Comparison of ENCODE assay signal across 8 cellular contexts in genomic region chr22:31089101-31090100, GRCh38. TPM values are rescaled to one million over a fixed set of nuclear protein-coding genes. Genes with fewer than 3 reads are reported as not detected.
A peak's percentile ranks its signal among the peaks of the same experiment; 100 is the strongest.
DNase-seq lines count a peak whose midpoint lies in the region; ATAC-seq and TF ChIP-seq lines count a peak whose summit lies in the region.

No MANE protein-coding gene starts in this region.

- H3K9me3 Mint-ChIP-seq in Caco-2 (ENCODE audit: unreplicated experiment) (no peaks in the 10 kb centered on the region), progenitor cell of endocrine pancreas (ENCODE audit: low read depth) (no peaks in the 10 kb centered on the region)
- H3K9me3 Mint-ChIP-seq in activated CD4-positive, alpha-beta T cell treated with anti-CD3 and anti-CD28 coated beads, Interleukin-2, amount 10 ng/mL, durations not matched to agents 24 days and 14 days: no peaks in the 10 kb centered on the region

- no peaks in the 10 kb centered on the region for H3K4me1 ChIP-seq in Caco-2

- POLR2A ChIA-PET in Caco-2 (lab: Charles Lee) (no interaction called here), HEK293T (lab: Yijun Ruan, JAX) (no interaction called here)

- no peak overlapping the region for H3K4me3 Mint-ChIP-seq in Caco-2 (ENCODE audit: unreplicated experiment)
- no peak overlapping the region for H3K4me3 Mint-ChIP-seq in activated CD4-positive, alpha-beta T cell treated with anti-CD3 and anti-CD28 coated beads, Interleukin-2, amount 10 ng/mL, durations not matched to agents 24 days and 14 days
- no peak overlapping the region for H3K4me3 Mint-ChIP-seq in progenitor cell of endocrine pancreas (ENCODE audit: low read depth)

- CTCF ChIA-PET in Caco-2 (lab: Charles Lee): no interaction called here
- CTCF ChIA-PET in HEK293T (lab: Yijun Ruan, JAX): interaction anchor here (0.6 to 0.8 kb wide), 4 partner anchors 13 to 144 kb away, joined by 3 to 4 read pairs (median 4); partner anchors contain the start of genes RNF185 and SELENOM

- no peaks in the 10 kb centered on the region for H3K4me1 Mint-ChIP-seq in Caco-2 (ENCODE audit: low read depth, unreplicated experiment)
- peaks cover 4% of the 10 kb centered on the region for H3K4me1 Mint-ChIP-seq in activated CD4-positive, alpha-beta T cell treated with anti-CD3 and anti-CD28 coated beads, Interleukin-2, amount 10 ng/mL, durations not matched to agents 24 days and 14 days
- peaks cover 2% of the 10 kb centered on the region for H3K4me1 Mint-ChIP-seq in progenitor cell of endocrine pancreas (ENCODE audit: low read depth)

- peaks cover 8% of the 10 kb centered on the region for H3K36me3 Mint-ChIP-seq in Caco-2 (ENCODE audit: insufficient read depth, unreplicated experiment)
- H3K36me3 Mint-ChIP-seq in activated CD4-positive, alpha-beta T cell treated with anti-CD3 and anti-CD28 coated beads, Interleukin-2, amount 10 ng/mL, durations not matched to agents 24 days and 14 days (ENCODE audit: low read depth): peaks cover 2% of the 10 kb centered on the region
- no peaks in the 10 kb centered on the region for H3K36me3 Mint-ChIP-seq in progenitor cell of endocrine pancreas (ENCODE audit: insufficient read depth)

- H3K27ac Mint-ChIP-seq in Caco-2 (ENCODE audit: unreplicated experiment) (peak overlapping the region; percentile 43), progenitor cell of endocrine pancreas (no peak overlapping the region)
- H3K27ac Mint-ChIP-seq in activated CD4-positive, alpha-beta T cell treated with anti-CD3 and anti-CD28 coated beads, Interleukin-2, amount 10 ng/mL, durations not matched to agents 24 days and 14 days: no peak overlapping the region

- BruUV-seq in Caco-2 (replicated peaks; lab: Mats Ljungman, UMichigan): no TSS peak

- ATAC-seq in HG03139 (IDR thresholded peaks at IDR 0.05; ENCODE audit: unreplicated experiment): no peak

- intact Hi-C loops in Caco-2 (cut with micrococcal nuclease; ENCODE audit: unreplicated experiment): loop anchor here (1.0 kb wide), 1 partner anchor 60 kb away; no protein-coding TSS in a partner anchor
- intact Hi-C loops in activated CD4-positive, alpha-beta T cell treated with anti-CD3 and anti-CD28 coated beads, Interleukin-2, amount 10 ng/mL, durations not matched to agents 24 days and 14 days (cut with micrococcal nuclease): loop anchor here (1.0 to 10.0 kb wide), 4 partner anchors 142 to 455 kb away; partner anchors contain the start of genes PATZ1 and SLC35E4

- no peak overlapping the region for H3K4me3 ChIP-seq in Caco-2 (ENCODE audit: low read depth, low read length)
- H3K4me3 ChIP-seq in fibroblast of villous mesenchyme (ENCODE audit: low read depth, low read length): no peak overlapping the region

- DNase-seq in Caco-2 (peak in 1 of 2 experiments; percentile 54), HEK293T (ENCODE audit: extremely low spot score) (peak; percentile 77), fibroblast of villous mesenchyme (ENCODE audit: low read depth) (peak; percentile 54), progenitor cell of endocrine pancreas (ENCODE audit: low spot score, unreplicated experiment) (no peak), glomerular visceral epithelial cell (ENCODE audit: extremely low spot score) (no peak), NCI-H446 treated with DMSO at 0.1 percent for 48 hours (lab: John Stamatoyannopoulos, UW) (no peak)
- DNase-seq in activated CD4-positive, alpha-beta T cell treated with anti-CD3 and anti-CD28 coated beads, Interleukin-2, amount 10 ng/mL, durations not matched to agents 24 days and 14 days: peak; percentile 81

- H3K36me3 ChIP-seq in Caco-2 (ENCODE audit: control insufficient read depth, insufficient read depth, low read length): no peaks in the 10 kb centered on the region; the same call in none of the 2 replicates

- peak; percentile 47 to 72 for TF ChIP-seq CTCF in Caco-2 (IDR thresholded peaks at IDR 0.05; ENCODE audit: insufficient read depth in 1 of 2, low read depth in 1 of 2, low read length in 1 of 2, severe bottlenecking in 1 of 2, unreplicated experiment in 1 of 2)
- peak; percentile 87 for TF ChIP-seq CTCF in fibroblast of villous mesenchyme (IDR thresholded peaks at IDR 0.05; ENCODE audit: insufficient read depth, low read depth, low read length)
- TF ChIP-seq CTCF in progenitor cell of endocrine pancreas (IDR thresholded peaks at IDR 0.05; ENCODE audit: unreplicated experiment): peak; percentile 70

- H3K9me3 ChIP-seq in Caco-2: no peaks in the 10 kb centered on the region

- no peaks in the 10 kb centered on the region for H3K27me3 Mint-ChIP-seq in Caco-2 (ENCODE audit: insufficient read depth, unreplicated experiment)
- H3K27me3 Mint-ChIP-seq in activated CD4-positive, alpha-beta T cell treated with anti-CD3 and anti-CD28 coated beads, Interleukin-2, amount 10 ng/mL, durations not matched to agents 24 days and 14 days: no peaks in the 10 kb centered on the region
- no peaks in the 10 kb centered on the region for H3K27me3 Mint-ChIP-seq in progenitor cell of endocrine pancreas

- no peaks in the 10 kb centered on the region for H3K27me3 ChIP-seq in Caco-2 (replicated peaks; ENCODE audit: control insufficient read depth, insufficient read depth, low read length)

TF ChIP-seq in HEK293T, 16 proteins besides CTCF, POLR2A, EP300 and RAD21:
- TF ChIP-seq TARDBP (IDR thresholded peaks at IDR 0.05) (no peak), SP1 (IDR thresholded peaks at IDR 0.05) (no peak), NFRKB (IDR thresholded peaks at IDR 0.05) (no peak), FOXM1 (IDR thresholded peaks at IDR 0.05; ENCODE audit: borderline replicate concordance) (no peak), ELF4 (IDR thresholded peaks at IDR 0.05) (no peak), BHLHE40 (IDR thresholded peaks at IDR 0.05; ENCODE audit: borderline replicate concordance) (no peak), CTBP1 (IDR thresholded peaks at IDR 0.05; ENCODE audit: borderline replicate concordance) (no peak), HDGF (IDR thresholded peaks at IDR 0.05; ENCODE audit: borderline replicate concordance) (0 out of 2 replicates have a peak, but pooled peaks have one; percentile 52)
- TF ChIP-seq, protein P1, sequence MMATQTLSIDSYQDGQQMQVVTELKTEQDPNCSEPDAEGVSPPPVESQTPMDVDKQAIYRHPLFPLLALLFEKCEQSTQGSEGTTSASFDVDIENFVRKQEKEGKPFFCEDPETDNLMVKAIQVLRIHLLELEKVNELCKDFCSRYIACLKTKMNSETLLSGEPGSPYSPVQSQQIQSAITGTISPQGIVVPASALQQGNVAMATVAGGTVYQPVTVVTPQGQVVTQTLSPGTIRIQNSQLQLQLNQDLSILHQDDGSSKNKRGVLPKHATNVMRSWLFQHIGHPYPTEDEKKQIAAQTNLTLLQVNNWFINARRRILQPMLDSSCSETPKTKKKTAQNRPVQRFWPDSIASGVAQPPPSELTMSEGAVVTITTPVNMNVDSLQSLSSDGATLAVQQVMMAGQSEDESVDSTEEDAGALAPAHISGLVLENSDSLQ (IDR thresholded peaks at IDR 0.05): no peak

RNA-seq across cellular contexts. Expression of gene SMTN, which starts 8.3 kb away (rescaled TPM):
- total RNA-seq in Caco-2 (2022) (69.8 and 71.0 TPM in 2 replicates), fibroblast of villous mesenchyme (75.7 and 94.1 TPM in 2 replicates), progenitor cell of endocrine pancreas (40.8 and 48.0 TPM in 2 replicates)
- 13.9 and 17.9 TPM in 2 replicates for total RNA-seq in activated CD4-positive, alpha-beta T cell treated with anti-CD3 and anti-CD28 coated beads, Interleukin-2, amount 10 ng/mL, durations not matched to agents 24 days and 14 days

RNA-seq across cellular contexts. Expression of gene SELENOM, which starts 18.0 kb away (rescaled TPM):
- total RNA-seq in Caco-2 (2022): 1.3 and 2.0 TPM in 2 replicates
- 7.4 and 8.2 TPM in 2 replicates for total RNA-seq in activated CD4-positive, alpha-beta T cell treated with anti-CD3 and anti-CD28 coated beads, Interleukin-2, amount 10 ng/mL, durations not matched to agents 24 days and 14 days
- 152 and 155 TPM in 2 replicates for total RNA-seq in fibroblast of villous mesenchyme
- total RNA-seq in progenitor cell of endocrine pancreas: 3.1 and 3.7 TPM in 2 replicates

RNA-seq across cellular contexts. Expression of gene INPP5J, which starts 33.4 kb away (rescaled TPM):
- total RNA-seq in Caco-2 (2022) (6.8 and 7.8 TPM in 2 replicates), fibroblast of villous mesenchyme (0.43 and 0.97 TPM in 2 replicates), progenitor cell of endocrine pancreas (14.8 and 17.9 TPM in 2 replicates)
- total RNA-seq in activated CD4-positive, alpha-beta T cell treated with anti-CD3 and anti-CD28 coated beads, Interleukin-2, amount 10 ng/mL, durations not matched to agents 24 days and 14 days: 0.07 and 0.26 TPM in 2 replicates

RNA-seq across cellular contexts. Expression of gene PLA2G3, which starts 50.9 kb away (rescaled TPM):
- total RNA-seq in Caco-2 (2022) (not detected in 2 replicates), fibroblast of villous mesenchyme (0.32 and 0.43 TPM in 2 replicates), progenitor cell of endocrine pancreas (2.6 and 4.6 TPM in 2 replicates)
- not detected in 2 replicates for total RNA-seq in activated CD4-positive, alpha-beta T cell treated with anti-CD3 and anti-CD28 coated beads, Interleukin-2, amount 10 ng/mL, durations not matched to agents 24 days and 14 days

Comparison
In these comparisons a context has a peak if more than half of its experiments do, and no peak if none do; other contexts are left out.
1. DNase-seq: peak in HEK293T (single experiment), activated CD4-positive, alpha-beta T cell treated with anti-CD3 and anti-CD28 coated beads, Interleukin-2, amount 10 ng/mL, durations not matched to agents 24 days and 14 days (single experiment) and fibroblast of villous mesenchyme (single experiment); none in progenitor cell of endocrine pancreas (single experiment), glomerular visceral epithelial cell (single experiment) and NCI-H446 treated with DMSO at 0.1 percent for 48 hours (single experiment).
2. RNA of gene SELENOM, which starts 18.0 kb away (total RNA-seq): 152 to 155 TPM in fibroblast of villous mesenchyme; 7.4 to 8.2 TPM in activated CD4-positive, alpha-beta T cell treated with anti-CD3 and anti-CD28 coated beads, Interleukin-2, amount 10 ng/mL, durations not matched to agents 24 days and 14 days, 3.1 to 3.7 TPM in progenitor cell of endocrine pancreas and 1.3 to 2.0 TPM in Caco-2; every median in the first group is over 10 times any median in the second.
3. Peak in every context shown above with its lines, with median percentiles within 50 percentile points of each other: CTCF ChIP-seq.